Comparison of ENCODE assay signal across 8 cellular contexts in the genomic region with DNA sequence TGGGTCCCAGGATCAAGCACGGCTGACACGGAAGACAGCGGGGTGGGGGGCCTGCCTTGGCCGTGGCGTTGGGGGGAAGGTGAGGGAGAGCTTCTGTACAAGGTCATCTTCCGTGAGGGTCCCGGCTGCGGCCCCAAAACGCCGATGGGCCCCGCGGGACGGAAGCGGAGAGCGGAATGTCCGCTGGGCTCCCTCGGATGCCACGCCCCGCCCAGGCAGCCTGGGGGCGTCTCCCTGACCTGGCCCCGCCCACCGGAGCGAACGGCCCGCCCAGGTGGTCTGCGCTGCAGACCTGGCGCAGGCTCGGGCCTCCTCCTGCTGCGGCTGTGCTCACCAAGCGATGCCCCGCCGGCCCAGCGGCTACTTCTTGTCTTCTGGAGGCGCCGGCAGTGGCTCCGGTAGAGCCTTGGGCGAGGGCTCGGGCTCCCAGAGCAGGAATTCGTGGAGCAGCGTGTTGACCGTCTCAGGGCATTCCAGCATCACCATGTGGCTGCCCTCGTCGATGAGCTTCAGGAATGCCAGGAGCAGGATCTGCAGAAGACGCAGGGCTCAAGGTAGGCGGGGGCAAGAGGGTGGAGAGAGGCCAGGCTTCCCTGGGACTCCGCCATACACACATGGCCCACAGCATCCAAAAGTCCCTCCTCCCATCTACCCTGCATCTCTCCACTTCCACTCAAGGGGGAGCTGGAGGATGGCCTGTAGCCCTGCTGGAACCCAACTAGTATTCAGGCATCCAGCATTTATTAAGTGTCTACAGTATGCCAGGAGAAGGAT. TPM values are rescaled to one million over a fixed set of nuclear protein-coding genes. Genes with fewer than 3 reads are reported as not detected.
DNase-seq lines count a peak whose midpoint lies in the region; ATAC-seq and TF ChIP-seq lines count a peak whose summit lies in the region.

No MANE protein-coding gene starts in this region.

- H3K27me3 ChIP-seq in SJSA1 (replicated peaks), result no peaks in the 10 kb centered on the region
- H3K27me3 ChIP-seq in ovary, result no peaks in the 10 kb centered on the region
- H3K27me3 ChIP-seq in transverse colon, result no peaks in the 10 kb centered on the region

- no peak for TF ChIP-seq POLR2A in ovary (IDR thresholded peaks at IDR 0.05)
- TF ChIP-seq POLR2A in transverse colon (IDR thresholded peaks at IDR 0.05), result peak; percentile 52

- H3K36me3 ChIP-seq in SJSA1 (no peaks in the 10 kb centered on the region), ovary (no peaks in the 10 kb centered on the region), transverse colon (no peaks in the 10 kb centered on the region)

- H3K27ac ChIP-seq in SJSA1 (peak overlapping the region; percentile 34; the same call in 1 of the 2 replicates), ovary (peak overlapping the region in 1 of 2 donors; percentile 74), transverse colon (peak overlapping the region; percentile 62 to 90 (median 82))

- peak; percentile 81 for ATAC-seq in GM18909 (IDR thresholded peaks at IDR 0.05; ENCODE audit: poor library complexity, unreplicated experiment)
- peak; percentile 77 for ATAC-seq in HG03280 (IDR thresholded peaks at IDR 0.05; ENCODE audit: unreplicated experiment)

- DNase-seq in AG20443 (ENCODE audit: low spot score) (peak; percentile 95), SJSA1 (ENCODE audit: low read depth in 1 of 2, low spot score in 2 of 2) (peak; percentile 79 to 83), germinal center (ENCODE audit: low spot score) (peak; percentile 96), ovary (peak; percentile 60 to 89 (median 80)), transverse colon (peak; percentile 85)
- peak; percentile 66 for DNase-seq in activated gamma-delta T cell treated with anti-CD3 and anti-CD28 coated beads, Interleukin-2, amount 50 U/mL, for 16 hours (ENCODE audit: low read depth)

- peak in 2 of 3 donors; percentile 42 to 53 for TF ChIP-seq CTCF in ovary (IDR thresholded peaks at IDR 0.05)
- peak; percentile 62 to 83 (median 70) for TF ChIP-seq CTCF in transverse colon (IDR thresholded peaks at IDR 0.05)

- in situ Hi-C loops in transverse colon (cut with MboI; ENCODE audit: low pct_ligation_motif_present in 1 of 4, low pct_unique_long_range_greater_than_20kb in 1 of 4, low sequenced_read_pairs in 3 of 4), result loop anchor here in 2 of 4 donors (25.0 kb wide), 2 partner anchors 230 to 530 kb away; no protein-coding TSS in a partner anchor

- no peaks in the 10 kb centered on the region for H3K9me3 ChIP-seq in SJSA1 (replicated peaks)
- no peaks in the 10 kb centered on the region for H3K9me3 ChIP-seq in ovary
- H3K9me3 ChIP-seq in transverse colon, result no peaks in the 10 kb centered on the region

- WGBS in ovary, 3 donors, result 2 to 11% (median 6%) methylated on average over 36 to 46 of the region's 46 CpGs
- 0% methylated on average over 35 of the region's 46 CpGs; no CpG with 5 or more reads in 1 of the 2 donors for WGBS in transverse colon (ENCODE audit: low coverage in 1 of 2), 2 donors

- H3K4me3 ChIP-seq in SJSA1 (peak overlapping the region; percentile 46), ovary (peak overlapping the region; percentile 45), transverse colon (peak overlapping the region; percentile 36 to 61 (median 50))

- intact Hi-C loops in ovary (cut with DNase I), result loop anchor here in 1 of 4 donors (2.0 to 5.0 kb wide), 2 partner anchors 55 to 98 kb away; no protein-coding TSS in a partner anchor
- intact Hi-C loops in transverse colon (cut with DNase I; ENCODE audit: low total_unique reads), result no loop called here

- TF ChIP-seq EP300 in ovary (IDR thresholded peaks at IDR 0.05) (no peak), transverse colon (IDR thresholded peaks at IDR 0.05; ENCODE audit: low read depth) (no peak)

- peaks cover 15% of the 10 kb centered on the region for H3K4me1 ChIP-seq in SJSA1 (replicated peaks)
- H3K4me1 ChIP-seq in ovary (ENCODE audit: insufficient read depth), result peaks cover 2% of the 10 kb centered on the region
- peaks cover 0 to 14% (median 9%) of the 10 kb centered on the region in 4 donors for H3K4me1 ChIP-seq in transverse colon

RNA-seq across cellular contexts. Expression of a gene that starts 10.7 kb away (rescaled TPM):
- 2.3 and 5.2 TPM in 2 replicates for total RNA-seq in SJSA1 (2014; rRNA removed; shearing (Covaris generic))
- total RNA-seq in ovary, result 10 to 100 TPM; 12.4 to 25.1 (median 19.1) TPM
- 10 to 100 TPM in 1 of 2 donors, under 1 TPM in 1; 0.55 to 15.3 TPM for polyA plus RNA-seq in ovary
- total RNA-seq in transverse colon, result 10 to 100 TPM in 1 of 4 donors, 1 to 10 TPM in 3; 6.0 to 14.1 (median 9.1) TPM

RNA-seq across cellular contexts. Expression of a gene that starts 10.8 kb away (rescaled TPM):
- 0.16 TPM in 1 of 2 replicates, not detected in the other for total RNA-seq in SJSA1 (2014; rRNA removed; shearing (Covaris generic))
- total RNA-seq in ovary (1 to 10 TPM in 4 of 7 donors, under 1 TPM in 3; 0.23 to 1.6 (median 1.4) TPM), transverse colon (under 1 TPM in 2 of 4 donors, not detected in 2; 0.20 to 0.48 TPM)
- polyA plus RNA-seq in ovary, result under 1 TPM; 0.12 to 0.65 TPM

RNA-seq across cellular contexts. Expression of a gene that starts 13.2 kb away (rescaled TPM):
- total RNA-seq in SJSA1 (2014; rRNA removed; shearing (Covaris generic)), result 35.1 and 69.4 TPM in 2 replicates
- total RNA-seq in ovary, result 10 to 100 TPM; 39.5 to 93.4 (median 53.4) TPM
- polyA plus RNA-seq in ovary, result 10 to 100 TPM; 62.7 to 93.0 TPM
- 100 to 1,000 TPM; 243 to 390 (median 272) TPM for total RNA-seq in transverse colon

RNA-seq across cellular contexts. Expression of a gene that starts 16.9 kb away (rescaled TPM):
- 74.7 and 107 TPM in 2 replicates for total RNA-seq in SJSA1 (2014; rRNA removed; shearing (Covaris generic))
- total RNA-seq in ovary (10 to 100 TPM in 6 of 7 donors, 1 to 10 TPM in 1; 6.3 to 29.3 (median 18.6) TPM), transverse colon (10 to 100 TPM; 20.6 to 98.1 (median 22.0) TPM)
- polyA plus RNA-seq in ovary, result 10 to 100 TPM; 29.1 to 32.6 TPM

RNA-seq across cellular contexts. Expression of a gene that starts 25.2 kb away (rescaled TPM):
- total RNA-seq in SJSA1 (2014; rRNA removed; shearing (Covaris generic)), result 138 and 146 TPM in 2 replicates
- total RNA-seq in ovary (10 to 100 TPM; 37.4 to 74.8 (median 57.8) TPM), transverse colon (100 to 1,000 TPM in 1 of 4 donors, 10 to 100 TPM in 3; 56.2 to 364 (median 80.2) TPM)
- polyA plus RNA-seq in ovary, result 10 to 100 TPM; 62.6 to 99.1 TPM
